Comparison of ENCODE assay signal across 10 cellular contexts in genomic region chr1:21337010-21337437, GRCh38. TPM values are rescaled to one million over a fixed set of nuclear protein-coding genes. Genes with fewer than 3 reads are reported as not detected.
DNase-seq lines count a peak whose midpoint lies in the region; ATAC-seq, FAIRE-seq and TF ChIP-seq lines count a peak whose summit lies in the region.
"Had no signal": no experiment of that assay in that cellular context is flagged by ENCODE, and none has a peak within 500 bp of the region (broad histone marks: within the 10 kb centered on the region; RNA-seq: fewer than 3 reads in every experiment).

No MANE protein-coding gene starts in this region.

- WGBS in HepG2 (ENCODE audit: low lambda C conversion rate), result 5% methylated on average over 8 of the region's 8 CpGs
- 55 to 65% methylated on average over 8 of the region's 8 CpGs for WGBS in thyroid gland, 2 donors
- no CpG with 5 or more reads among the region's 8 CpGs for WGBS in neuronal stem cell (ENCODE audit: extremely low coverage in 2 of 2, insufficient read length in 2 of 2, insufficient replicate concordance in 1 of 2), 2 donors

- H3K9ac ChIP-seq in HepG2 (ENCODE audit: insufficient read depth, low read depth, low read length), result no peak overlapping the region
- no peak overlapping the region for H3K9ac ChIP-seq in neuronal stem cell (ENCODE audit: low read depth, low read length, poor library complexity)

- in situ Hi-C loops in HepG2 (cut with HindIII; ENCODE audit: extremely low pct_ligation_motif_present, low pct_unique_long_range_greater_than_20kb), result no loop called here

- H4K8ac ChIP-seq in neuronal stem cell (ENCODE audit: low read depth, low read length), result no peak overlapping the region

- no peak overlapping the region for H2AK5ac ChIP-seq in neuronal stem cell (ENCODE audit: low read depth, low read length)

- peaks cover 13% of the 10 kb centered on the region for H3K79me2 ChIP-seq in HepG2 (ENCODE audit: insufficient read depth, low read length)

- CTCF ChIA-PET in activated CD4-positive, alpha-beta memory T cell treated with anti-CD3 and anti-CD28 coated beads for 36 hours (lab: Charles Lee), result interaction anchor here (0.9 to 7.7 kb wide), 6 partner anchors 13 to 105 kb away, joined by 3 to 87 read pairs (median 4); no protein-coding TSS in a partner anchor
- CTCF ChIA-PET in activated CD4-positive, alpha-beta memory T cell treated with anti-CD3 and anti-CD28 coated beads, Interleukin-2, amount 10 ng/mL, durations not matched to agents 7 days and 5 days (lab: Charles Lee), result interaction anchor here (1.1 to 3.8 kb wide), 3 partner anchors 12 to 67 kb away, joined by 3 to 45 read pairs (median 13); no protein-coding TSS in a partner anchor
- CTCF ChIA-PET in activated B cell treated with CpG ODN at 0.5 μM for 24 hours (lab: Charles Lee) (interaction anchor here (1.2 to 3.3 kb wide), 4 partner anchors 32 to 119 kb away, joined by 3 to 16 read pairs (median 14); no protein-coding TSS in a partner anchor), HepG2 (lab: Yijun Ruan, JAX; ENCODE audit: low intra/inter-chr PET ratio, low total read pairs) (no interaction called here)

- H3K27me3 ChIP-seq in HepG2 (ENCODE audit: control insufficient read depth in 1 of 2, insufficient read depth in 2 of 2, low read length in 2 of 2) (no peaks in the 10 kb centered on the region), thyroid gland (no peaks in the 10 kb centered on the region), neuronal stem cell (ENCODE audit: control insufficient read depth in 3 of 3, insufficient read depth in 3 of 3, low read depth in 1 of 3, low read length in 3 of 3) (no peaks in the 10 kb centered on the region)

- TF ChIP-seq RAD21 in HepG2 (CRISPR knock-in tag; IDR thresholded peaks at IDR 0.05), result no peak

- no peaks in the 10 kb centered on the region for H3K27me3 Mint-ChIP-seq in activated CD4-positive, alpha-beta memory T cell treated with anti-CD3 and anti-CD28 coated beads for 36 hours
- no peaks in the 10 kb centered on the region for H3K27me3 Mint-ChIP-seq in activated CD4-positive, alpha-beta memory T cell treated with anti-CD3 and anti-CD28 coated beads, Interleukin-2, amount 10 ng/mL, durations not matched to agents 7 days and 5 days
- H3K27me3 Mint-ChIP-seq in activated B cell treated with CpG ODN at 0.5 μM for 24 hours, result no peaks in the 10 kb centered on the region

- H3K18ac ChIP-seq in neuronal stem cell (ENCODE audit: low read length), result no peak overlapping the region

- DNase-seq in activated CD4-positive, alpha-beta memory T cell treated with anti-CD3 and anti-CD28 coated beads for 36 hours, result no peak
- no peak for DNase-seq in activated CD4-positive, alpha-beta memory T cell treated with anti-CD3 and anti-CD28 coated beads, Interleukin-2, amount 10 ng/mL, durations not matched to agents 7 days and 5 days
- DNase-seq in activated B cell treated with CpG ODN at 0.5 μM for 24 hours (no peak), HepG2 (ENCODE audit: low spot score) (no peak), thyroid gland (no peak), neuronal stem cell (ENCODE audit: low spot score) (no peak)
- DNase-seq in stimulated activated CD4-positive, alpha-beta T cell treated with anti-CD3 and anti-CD28 coated beads, Interleukin-4, amount 100 ng/mL, for 1 hour, result no peak
- DNase-seq: NK-92 treated with Interleukin-12 subunit alpha and Interleukin-12 subunit beta, amount 100 ng/mL, for 24 hours had no signal

- H3K79me1 ChIP-seq in neuronal stem cell (ENCODE audit: low read depth, low read length), result peaks cover 5% of the 10 kb centered on the region

- H3K9me3 ChIP-seq in HepG2 (ENCODE audit: low read length), result no peaks in the 10 kb centered on the region
- no peaks in the 10 kb centered on the region for H3K9me3 ChIP-seq in thyroid gland
- no peaks in the 10 kb centered on the region for H3K9me3 ChIP-seq in neuronal stem cell (replicated peaks in 1 of 2; ENCODE audit: control insufficient read depth in 2 of 2, insufficient read depth in 1 of 2, low read depth in 1 of 2, low read length in 2 of 2)

- H3K36me3 Mint-ChIP-seq in activated CD4-positive, alpha-beta memory T cell treated with anti-CD3 and anti-CD28 coated beads for 36 hours, result peaks cover 17% of the 10 kb centered on the region
- H3K36me3 Mint-ChIP-seq in activated CD4-positive, alpha-beta memory T cell treated with anti-CD3 and anti-CD28 coated beads, Interleukin-2, amount 10 ng/mL, durations not matched to agents 7 days and 5 days (ENCODE audit: low read depth), result peaks cover 18% of the 10 kb centered on the region
- H3K36me3 Mint-ChIP-seq in activated B cell treated with CpG ODN at 0.5 μM for 24 hours (ENCODE audit: low read depth), result peaks cover 40% of the 10 kb centered on the region

- TF ChIP-seq CTCF in activated B cell treated with CpG ODN at 0.5 μM for 24 hours (IDR thresholded peaks at IDR 0.05) (no peak), HepG2 (CRISPR knock-in tag; IDR thresholded peaks at IDR 0.05) (no peak), thyroid gland (IDR thresholded peaks at IDR 0.05) (no peak)

- peak overlapping the region in 2 of 3 experiments; percentile 8 to 49; a peak in 3 of 6 replicates for H3K4me3 ChIP-seq in HepG2 (replicated peaks in 1 of 3; ENCODE audit: insufficient read depth in 1 of 3, low read depth in 2 of 3, low read length in 3 of 3)
- H3K4me3 ChIP-seq in thyroid gland (replicated peaks in 1 of 3), result no peak overlapping the region
- no peak overlapping the region for H3K4me3 ChIP-seq in neuronal stem cell (ENCODE audit: low read length in 2 of 2)

- no peak overlapping the region for H2BK120ac ChIP-seq in neuronal stem cell (ENCODE audit: low read depth, low read length)

- no peak overlapping the region for H2BK5ac ChIP-seq in neuronal stem cell (ENCODE audit: low read length)

- ATAC-seq in activated B cell treated with CpG ODN at 0.5 μM for 24 hours (ENCODE audit: low read depth) (no peak), HepG2 (no peak), GM19452 (IDR thresholded peaks at IDR 0.05; ENCODE audit: unreplicated experiment) (no peak)

- H3K4me1 ChIP-seq in HepG2 (ENCODE audit: insufficient read depth, low read length) (peaks cover 95% of the 10 kb centered on the region), thyroid gland (peaks cover 90 to 98% of the 10 kb centered on the region in 2 donors), neuronal stem cell (ENCODE audit: control insufficient read depth in 2 of 2, insufficient read depth in 1 of 2, low read depth in 1 of 2, low read length in 2 of 2) (peaks cover 16 to 25% of the 10 kb centered on the region in 2 donors)

- H3K4me2 ChIP-seq in HepG2 (ENCODE audit: low read depth, low read length) (peak overlapping the region; percentile 77), neuronal stem cell (ENCODE audit: insufficient read depth, low read length, poor library complexity, severe bottlenecking) (no peak overlapping the region)

- H3K27ac ChIP-seq in HepG2 (ENCODE audit: extremely low read length, insufficient read depth, low read length), result peak overlapping the region; percentile 38
- H3K27ac ChIP-seq in thyroid gland, result peak overlapping the region; percentile 91 to 95 (median 94)
- no peak overlapping the region for H3K27ac ChIP-seq in neuronal stem cell (replicated peaks; ENCODE audit: low read length)

- no peaks in the 10 kb centered on the region for H3K36me3 ChIP-seq in HepG2 (replicated peaks in 1 of 2; ENCODE audit: control insufficient read depth in 1 of 2, insufficient read depth in 2 of 2, low read length in 2 of 2)
- H3K36me3 ChIP-seq in thyroid gland, result no peaks in the 10 kb centered on the region
- H3K36me3 ChIP-seq in neuronal stem cell (replicated peaks in 1 of 2; ENCODE audit: control insufficient read depth in 2 of 2, insufficient read depth in 2 of 2, low read length in 2 of 2), result peaks cover 0 to 2% of the 10 kb centered on the region in 2 donors

- H4K20me1 ChIP-seq in HepG2 (ENCODE audit: insufficient read depth, low read length), result peaks cover 3% of the 10 kb centered on the region; the same call in 1 of the 2 replicates

- no peak overlapping the region for H3K23ac ChIP-seq in neuronal stem cell (ENCODE audit: low read depth, low read length, poor library complexity)

- no peaks in the 10 kb centered on the region for H3K9me3 Mint-ChIP-seq in activated CD4-positive, alpha-beta memory T cell treated with anti-CD3 and anti-CD28 coated beads for 36 hours
- no peaks in the 10 kb centered on the region for H3K9me3 Mint-ChIP-seq in activated CD4-positive, alpha-beta memory T cell treated with anti-CD3 and anti-CD28 coated beads, Interleukin-2, amount 10 ng/mL, durations not matched to agents 7 days and 5 days
- no peaks in the 10 kb centered on the region for H3K9me3 Mint-ChIP-seq in activated B cell treated with CpG ODN at 0.5 μM for 24 hours

- peaks cover 92% of the 10 kb centered on the region for H3K4me1 Mint-ChIP-seq in activated CD4-positive, alpha-beta memory T cell treated with anti-CD3 and anti-CD28 coated beads for 36 hours (ENCODE audit: low read depth)
- peaks cover 92% of the 10 kb centered on the region for H3K4me1 Mint-ChIP-seq in activated CD4-positive, alpha-beta memory T cell treated with anti-CD3 and anti-CD28 coated beads, Interleukin-2, amount 10 ng/mL, durations not matched to agents 7 days and 5 days
- peaks cover 92% of the 10 kb centered on the region for H3K4me1 Mint-ChIP-seq in activated B cell treated with CpG ODN at 0.5 μM for 24 hours

- H2BK12ac ChIP-seq in neuronal stem cell (ENCODE audit: low read length), result no peak overlapping the region

- no peak overlapping the region for H4K91ac ChIP-seq in neuronal stem cell (ENCODE audit: low read depth, low read length, poor library complexity)

- intact Hi-C loops in activated CD4-positive, alpha-beta memory T cell treated with anti-CD3 and anti-CD28 coated beads for 36 hours (cut with micrococcal nuclease), result no loop called here
- intact Hi-C loops in activated B cell treated with CpG ODN at 0.5 μM for 24 hours (cut with micrococcal nuclease) (no loop called here), HepG2 (cut with micrococcal nuclease; ENCODE audit: unreplicated experiment) (loop anchor here (5.0 kb wide), 1 partner anchor 70 kb away; no protein-coding TSS in a partner anchor), thyroid gland (cut with DNase I) (no loop called here)

- no peak overlapping the region for H2BK15ac ChIP-seq in neuronal stem cell (ENCODE audit: low read length)

- POLR2A ChIA-PET in activated CD4-positive, alpha-beta memory T cell treated with anti-CD3 and anti-CD28 coated beads for 36 hours (lab: Charles Lee), result interaction anchor here (1.1 to 4.0 kb wide), 4 partner anchors 12 to 79 kb away, joined by 3 to 20 read pairs (median 3); no protein-coding TSS in a partner anchor
- POLR2A ChIA-PET in activated CD4-positive, alpha-beta memory T cell treated with anti-CD3 and anti-CD28 coated beads, Interleukin-2, amount 10 ng/mL, durations not matched to agents 7 days and 5 days (lab: Charles Lee), result interaction anchor here (1.3 to 7.5 kb wide), 4 partner anchors 8 to 57 kb away, joined by 3 to 92 read pairs (median 8); partner anchors contain the start of gene ECE1
- POLR2A ChIA-PET in activated B cell treated with CpG ODN at 0.5 μM for 24 hours (lab: Charles Lee), result interaction anchor here (0.6 to 7.2 kb wide), 6 partner anchors 7 to 82 kb away, joined by 3 to 81 read pairs (median 22); partner anchors contain the start of gene ECE1
- POLR2A ChIA-PET in HepG2 (lab: Yijun Ruan, JAX), result interaction anchor here (0.8 to 3.4 kb wide), 7 partner anchors 8 to 85 kb away, joined by 3 to 43 read pairs (median 6); no protein-coding TSS in a partner anchor

- no TSS peak for BruUV-seq in HepG2 (replicated peaks; lab: Mats Ljungman, UMichigan)

- no peak overlapping the region for H2AFZ ChIP-seq in HepG2 (ENCODE audit: low read length)
- H2AFZ ChIP-seq in neuronal stem cell (ENCODE audit: low read length), result no peak overlapping the region

- TF ChIP-seq EP300 in HepG2 (IDR thresholded peaks at IDR 0.05; ENCODE audit: low read depth in 2 of 2, low read length in 2 of 2) (no peak), HepG2 (CRISPR knock-in tag; IDR thresholded peaks at IDR 0.05; ENCODE audit: borderline replicate concordance) (no peak)

- no peak for TF ChIP-seq POLR2A in HepG2 (IDR thresholded peaks at IDR 0.05; ENCODE audit: insufficient read depth in 1 of 2, low read depth in 2 of 2, low read length in 2 of 2)
- no peak for TF ChIP-seq POLR2A in thyroid gland (IDR thresholded peaks at IDR 0.05)

- peak; percentile 80 for FAIRE-seq in HepG2 (lab: Jason Lieb, UNC)
- FAIRE-seq: endometrium had no signal

- H3K4ac ChIP-seq in neuronal stem cell (ENCODE audit: low read length), result no peak overlapping the region

- H3K27ac Mint-ChIP-seq in activated CD4-positive, alpha-beta memory T cell treated with anti-CD3 and anti-CD28 coated beads for 36 hours, result peak overlapping the region; percentile 54
- no peak overlapping the region for H3K27ac Mint-ChIP-seq in activated CD4-positive, alpha-beta memory T cell treated with anti-CD3 and anti-CD28 coated beads, Interleukin-2, amount 10 ng/mL, durations not matched to agents 7 days and 5 days
- peak overlapping the region; percentile 57 for H3K27ac Mint-ChIP-seq in activated B cell treated with CpG ODN at 0.5 μM for 24 hours

- H3K4me3 Mint-ChIP-seq in activated CD4-positive, alpha-beta memory T cell treated with anti-CD3 and anti-CD28 coated beads for 36 hours, result no peak overlapping the region
- no peak overlapping the region for H3K4me3 Mint-ChIP-seq in activated CD4-positive, alpha-beta memory T cell treated with anti-CD3 and anti-CD28 coated beads, Interleukin-2, amount 10 ng/mL, durations not matched to agents 7 days and 5 days
- peak overlapping the region; percentile 38 for H3K4me3 Mint-ChIP-seq in activated B cell treated with CpG ODN at 0.5 μM for 24 hours

- H3K14ac ChIP-seq in neuronal stem cell (ENCODE audit: low read length), result no peak overlapping the region

RNA-seq across cellular contexts. Expression of gene ECE1, which starts 46.8 kb away (rescaled TPM):
- total RNA-seq in activated CD4-positive, alpha-beta memory T cell treated with anti-CD3 and anti-CD28 coated beads for 36 hours, result 100 to 1,000 TPM; 137 to 144 TPM
- 10 to 100 TPM; 85.3 to 87.9 TPM for total RNA-seq in activated CD4-positive, alpha-beta memory T cell treated with anti-CD3 and anti-CD28 coated beads, Interleukin-2, amount 10 ng/mL, durations not matched to agents 7 days and 5 days
- total RNA-seq in activated B cell treated with CpG ODN at 0.5 μM for 24 hours (208 and 209 TPM in 2 replicates), HepG2 (2016; rRNA removed; fragmentation: Illumina TruSeq; extraction: Trizol) (11.1 and 21.2 TPM in 2 replicates), thyroid gland (100 to 1,000 TPM in 2 of 4 donors, 10 to 100 TPM in 2; 74.5 to 146 (median 97.2) TPM)
- total RNA-seq in HepG2 (2016; cell fraction: cytosol; rRNA removed; fragmentation: Illumina TruSeq; extraction: Trizol; ENCODE audit: low read depth), result 3.1 and 4.6 TPM in 2 replicates
- 8.0 and 21.1 TPM in 2 replicates for total RNA-seq in HepG2 (2016; cell fraction: insoluble cytoplasmic fraction; rRNA removed; fragmentation: Illumina TruSeq; extraction: Trizol)
- 5.2 and 6.6 TPM in 2 replicates for total RNA-seq in HepG2 (2016; cell fraction: membrane; rRNA removed; fragmentation: Illumina TruSeq; extraction: Trizol)
- 18.9 and 25.8 TPM in 2 replicates for total RNA-seq in HepG2 (2016; cell fraction: nucleus; rRNA removed; fragmentation: Illumina TruSeq; extraction: Trizol)
- 13.5 and 17.0 TPM in 2 replicates for polyA plus RNA-seq in HepG2 (2011; rRNA removed)
- 7.9 and 8.8 TPM in 2 replicates for polyA plus RNA-seq in HepG2 (2011; cell fraction: cytosol; rRNA removed)
- polyA plus RNA-seq in HepG2 (2011; cell fraction: nucleus; rRNA removed), result 20.3 and 20.8 TPM in 2 replicates
- 23.5 and 24.3 TPM in 2 replicates for polyA plus RNA-seq in HepG2 (2012)
- 1.8 TPM in 2 replicates for polyA plus RNA-seq in HepG2 (2016; cell fraction: cytosol; fragmentation: Illumina TruSeq; extraction: Trizol; ENCODE audit: low read depth)
- 8.3 and 10.9 TPM in 2 replicates for polyA plus RNA-seq in HepG2 (2016; cell fraction: insoluble cytoplasmic fraction; fragmentation: Illumina TruSeq; extraction: Trizol; ENCODE audit: low read depth)
- 2.8 and 3.4 TPM in 2 replicates for polyA plus RNA-seq in HepG2 (2016; cell fraction: membrane; fragmentation: Illumina TruSeq; extraction: Trizol; ENCODE audit: low read depth)
- polyA plus RNA-seq in HepG2 (2016; cell fraction: nucleus; fragmentation: Illumina TruSeq; extraction: Trizol; ENCODE audit: insufficient read depth, low read depth), result 36.4 and 38.3 TPM in 2 replicates
- 34.0 and 41.6 TPM in 2 replicates for polyA minus RNA-seq in HepG2 (2011; rRNA and poly(A)+ RNA removed; ENCODE audit: low replicate concordance)
- 9.9 and 11.8 TPM in 2 replicates for polyA minus RNA-seq in HepG2 (2011; cell fraction: cytosol; rRNA and poly(A)+ RNA removed)
- polyA minus RNA-seq in HepG2 (2011; cell fraction: nucleus; rRNA and poly(A)+ RNA removed), result 11.3 and 11.4 TPM in 2 replicates
- polyA plus RNA-seq in neuronal stem cell (2013, experiment 1 of 2), result 10.7 TPM
- 10.7 TPM for polyA plus RNA-seq in neuronal stem cell (2013, experiment 2 of 2)

Comparison
In these comparisons a context has a peak if more than half of its experiments do, and no peak if none do; other contexts are left out.
1. H3K4me3 ChIP-seq: peak in HepG2 (2 of 3); none in thyroid gland (0 of 3) and neuronal stem cell (0 of 2).